1 cellular context compared by ENCODE assay signal in genomic region chr1:23126200-23126599, GRCh38.
TF ChIP-seq lines count a peak whose summit lies in the region.

No MANE protein-coding gene starts in this region.

TF ChIP-seq in IMR-90, 13 proteins besides CTCF, POLR2A, EP300 and RAD21:
- no peak for TF ChIP-seq MAZ (IDR thresholded peaks at IDR 0.05; ENCODE audit: borderline replicate concordance, low read depth, low read length)
- TF ChIP-seq SMC3 (IDR thresholded peaks at IDR 0.05; ENCODE audit: low read depth, low read length): no peak
- no peak for TF ChIP-seq NFE2L2 (IDR thresholded peaks at IDR 0.05; ENCODE audit: low read depth, low read length)
- no peak for TF ChIP-seq RCOR1 (IDR thresholded peaks at IDR 0.05; ENCODE audit: insufficient replicate concordance, low read length)
- TF ChIP-seq MXI1 (IDR thresholded peaks at IDR 0.05; ENCODE audit: borderline replicate concordance, low read depth, low read length): no peak
- TF ChIP-seq CEBPB (IDR thresholded peaks at IDR 0.05; ENCODE audit: low read depth, low read length): no peak
- no peak for TF ChIP-seq ELK1 (IDR thresholded peaks at IDR 0.05; ENCODE audit: borderline replicate concordance, low read depth, low read length)
